ENCODE assay signal across 16 cellular contexts in the genomic region with DNA sequence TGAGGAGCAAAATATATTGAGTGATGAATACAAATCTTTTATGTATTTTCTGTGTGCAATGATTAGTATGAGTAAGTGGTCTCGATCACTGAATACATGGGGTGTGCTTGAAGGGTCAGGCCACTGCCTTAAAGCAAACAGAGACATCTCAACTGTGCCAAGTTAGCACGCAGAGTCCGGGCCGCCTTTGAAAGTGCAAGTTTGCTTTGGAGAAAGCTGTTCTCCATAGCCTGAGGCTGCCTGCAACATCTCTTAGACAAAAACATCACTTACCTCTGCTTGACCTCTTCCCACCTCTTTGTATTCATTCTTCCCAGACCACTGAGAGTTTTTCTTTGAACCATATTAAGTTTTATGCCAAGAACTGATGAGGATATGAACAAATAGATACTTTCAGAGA.
DNase-seq lines count a peak whose midpoint lies in the region; ATAC-seq lines count a peak whose summit lies in the region.
"Had no signal": no experiment of that assay in that cellular context is flagged by ENCODE, and none has a peak within 500 bp of the region (broad histone marks: within the 10 kb centered on the region; RNA-seq: fewer than 3 reads in every experiment).

No MANE protein-coding gene starts in this region.

- no peaks in the 10 kb centered on the region for H3K4me1 ChIP-seq in trophoblast cell (ENCODE audit: control insufficient read depth in 1 of 2, insufficient read depth in 2 of 2, low read length in 2 of 2)
- H3K4me1 ChIP-seq: prostate gland had no signal

- no peak overlapping the region for H4K12ac ChIP-seq in trophoblast cell (ENCODE audit: low read depth, low read length)

- peaks cover 3% of the 10 kb centered on the region for H3K4me1 Mint-ChIP-seq in T-helper 17 cell

- no peaks in the 10 kb centered on the region for H3K36me3 ChIP-seq in trophoblast cell (ENCODE audit: control insufficient read depth in 1 of 2, insufficient read depth in 2 of 2, low read length in 2 of 2)
- H3K36me3 ChIP-seq: prostate gland had no signal

- H3K4me2 ChIP-seq in trophoblast cell (ENCODE audit: low read length) = no peak overlapping the region
- H3K4me2 ChIP-seq: GM23338 had no signal

- H2BK120ac ChIP-seq in trophoblast cell (ENCODE audit: insufficient read depth, low read length, poor library complexity) = no peak overlapping the region

- no peak overlapping the region for H3K4me3 ChIP-seq in trophoblast cell (ENCODE audit: low read depth, low read length)
- H3K4me3 ChIP-seq: GM23338, lung, prostate gland, testis had no signal

- no peak overlapping the region for H4K91ac ChIP-seq in trophoblast cell (ENCODE audit: low read depth, low read length)

- H3K4me3 Mint-ChIP-seq in T-helper 17 cell = no peak overlapping the region
- H3K4me3 Mint-ChIP-seq: activated naive CD4-positive, alpha-beta T cell treated with anti-CD3 and anti-CD28 coated beads for 36 hours; dendritic cell treated with granulocyte-macrophage colony-stimulating factor and Interleukin-4, amounts not matched to agents 40 ng/mL and 50 ng/mL, for 4 days; GM23338 had no signal

- H3K27me3 Mint-ChIP-seq in T-helper 17 cell = no peaks in the 10 kb centered on the region
- H3K27me3 Mint-ChIP-seq: dendritic cell treated with granulocyte-macrophage colony-stimulating factor and Interleukin-4, amounts not matched to agents 40 ng/mL and 50 ng/mL, for 4 days had no signal

- no peak overlapping the region for H3K14ac ChIP-seq in trophoblast cell (ENCODE audit: low read length)

- H3K9ac ChIP-seq in trophoblast cell (ENCODE audit: low read length) = no peak overlapping the region

- H3K4ac ChIP-seq in trophoblast cell (ENCODE audit: low read depth, low read length) = no peak overlapping the region

- no peaks in the 10 kb centered on the region for H3K9me3 ChIP-seq in T-helper 17 cell (ENCODE audit: control insufficient read depth, low read length, poor library complexity, severe bottlenecking)
- no peaks in the 10 kb centered on the region for H3K9me3 ChIP-seq in trophoblast cell (ENCODE audit: insufficient read depth, low read depth, low read length)
- H3K9me3 ChIP-seq: prostate gland, testis had no signal

- no peaks in the 10 kb centered on the region for H3K79me1 ChIP-seq in trophoblast cell (ENCODE audit: low read length)

- no peak overlapping the region for H2BK5ac ChIP-seq in trophoblast cell (ENCODE audit: low read depth, low read length, poor library complexity)

- H3K27ac ChIP-seq in layer of hippocampus (ENCODE audit: low read depth, low read length) = peak overlapping the region; percentile 33
- H3K27ac ChIP-seq in trophoblast cell (ENCODE audit: low read depth, low read length) = no peak overlapping the region

- H3K79me2 ChIP-seq in trophoblast cell (ENCODE audit: control insufficient read depth, insufficient read depth, low read length, poor library complexity) = no peaks in the 10 kb centered on the region

- WGBS in trophoblast cell (ENCODE audit: extremely low coverage, insufficient coverage, insufficient read length) = no CpG with 5 or more reads among the region's 4 CpGs

- DNase-seq in COLO668 (lab: John Stamatoyannopoulos, UW; ENCODE audit: unreplicated experiment) (peak; percentile 9), NCI-H1105 treated with DMSO at 0.1 percent for 48 hours (lab: John Stamatoyannopoulos, UW) (peak; percentile 89), T-helper 17 cell (no peak), trophoblast cell (no peak), HUDEP-2 (lab: John Stamatoyannopoulos, UW; ENCODE audit: unreplicated experiment in 76 of 76) (no peak)
- no peak for DNase-seq in activated CD4-positive, alpha-beta T cell treated with anti-CD3 and anti-CD28 coated beads for 1 hour
- no peak for DNase-seq in activated CD4-positive, alpha-beta T cell treated with anti-CD3 and anti-CD28 coated beads, Interleukin-2, amount 50 U/mL, for 4 hours
- DNase-seq: activated CD4-positive, alpha-beta T cell treated with anti-CD3 and anti-CD28 coated beads, Interleukin-2, amount 50 U/mL, for 48 hours; activated naive CD4-positive, alpha-beta T cell treated with anti-CD3 and anti-CD28 coated beads for 36 hours; NCI-H526 treated with DMSO at 0.1 percent for 48 hours; testis had no signal

- H3K27me3 ChIP-seq in layer of hippocampus (ENCODE audit: control insufficient read depth, insufficient read depth, low read length) (no peaks in the 10 kb centered on the region), trophoblast cell (ENCODE audit: insufficient read depth, low read length) (no peaks in the 10 kb centered on the region)
- H3K27me3 ChIP-seq: testis had no signal

- H3K23ac ChIP-seq in trophoblast cell (ENCODE audit: low read length) = no peak overlapping the region

- H2AK5ac ChIP-seq in trophoblast cell (ENCODE audit: low read length) = no peak overlapping the region

- no peak overlapping the region for H2BK12ac ChIP-seq in trophoblast cell (ENCODE audit: low read length)

- peak overlapping the region; percentile 60 for H3K27ac Mint-ChIP-seq in T-helper 17 cell
- H3K27ac Mint-ChIP-seq: activated naive CD4-positive, alpha-beta T cell treated with anti-CD3 and anti-CD28 coated beads for 36 hours; dendritic cell treated with granulocyte-macrophage colony-stimulating factor and Interleukin-4, amounts not matched to agents 40 ng/mL and 50 ng/mL, for 4 days; GM23338 had no signal

- no peak overlapping the region for H3K18ac ChIP-seq in trophoblast cell (ENCODE audit: low read length)

- H3K36me3 Mint-ChIP-seq in T-helper 17 cell (ENCODE audit: low read depth) = no peaks in the 10 kb centered on the region

- ATAC-seq in T-helper 17 cell = no peak

- H2AFZ ChIP-seq in trophoblast cell (ENCODE audit: insufficient read depth, low read length, poor library complexity) = no peak overlapping the region
- H2AFZ ChIP-seq: GM23338 had no signal

- no peak overlapping the region for H4K8ac ChIP-seq in trophoblast cell (ENCODE audit: low read depth, low read length)

Comparison
In these comparisons a context has a peak if more than half of its experiments do, and no peak if none do; other contexts are left out.
1. DNase-seq: peak in COLO668 (single experiment) and NCI-H1105 treated with DMSO at 0.1 percent for 48 hours (single experiment); none in T-helper 17 cell (0 of 3), activated CD4-positive, alpha-beta T cell treated with anti-CD3 and anti-CD28 coated beads for 1 hour (single experiment), trophoblast cell (0 of 2), activated CD4-positive, alpha-beta T cell treated with anti-CD3 and anti-CD28 coated beads, Interleukin-2, amount 50 U/mL, for 4 hours (0 of 2) and HUDEP-2 (0 of 76).